In the genomic region with DNA sequence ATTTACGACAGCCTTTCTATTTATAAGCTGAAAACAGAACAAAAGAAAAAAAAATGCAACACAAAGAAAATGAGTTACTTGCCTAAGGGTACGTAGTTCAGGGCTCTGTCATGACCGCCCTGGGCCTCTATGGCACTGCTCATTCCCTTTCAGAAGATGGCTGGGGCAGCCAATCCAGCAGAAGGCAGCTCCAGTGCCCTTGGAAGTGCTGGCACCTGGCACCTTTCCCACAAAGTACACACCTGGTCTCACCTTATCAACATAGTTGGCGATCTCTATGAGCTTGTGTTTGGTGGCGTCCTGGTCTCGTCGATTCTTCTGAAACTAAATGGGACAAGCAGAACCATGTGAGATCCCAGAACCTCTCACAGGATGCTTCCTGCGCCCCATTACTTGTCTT, we compare ENCODE assay signal across 1 cellular context.
TF ChIP-seq lines count a peak whose summit lies in the region.

No MANE protein-coding gene starts in this region.

TF ChIP-seq in GM23338, 12 proteins besides CTCF, POLR2A, EP300 and RAD21:
- TF ChIP-seq, protein P1, sequence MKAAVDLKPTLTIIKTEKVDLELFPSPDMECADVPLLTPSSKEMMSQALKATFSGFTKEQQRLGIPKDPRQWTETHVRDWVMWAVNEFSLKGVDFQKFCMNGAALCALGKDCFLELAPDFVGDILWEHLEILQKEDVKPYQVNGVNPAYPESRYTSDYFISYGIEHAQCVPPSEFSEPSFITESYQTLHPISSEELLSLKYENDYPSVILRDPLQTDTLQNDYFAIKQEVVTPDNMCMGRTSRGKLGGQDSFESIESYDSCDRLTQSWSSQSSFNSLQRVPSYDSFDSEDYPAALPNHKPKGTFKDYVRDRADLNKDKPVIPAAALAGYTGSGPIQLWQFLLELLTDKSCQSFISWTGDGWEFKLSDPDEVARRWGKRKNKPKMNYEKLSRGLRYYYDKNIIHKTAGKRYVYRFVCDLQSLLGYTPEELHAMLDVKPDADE (IDR thresholded peaks at IDR 0.05): no peak
- no peak for TF ChIP-seq STAT1 (IDR thresholded peaks at IDR 0.05; ENCODE audit: unreplicated experiment)
- TF ChIP-seq JUNB (IDR thresholded peaks at IDR 0.05; ENCODE audit: unreplicated experiment): no peak
- TF ChIP-seq POLR2AphosphoS5 (IDR thresholded peaks at IDR 0.05; ENCODE audit: low read depth): no peak
- TF ChIP-seq NANOG (IDR thresholded peaks at IDR 0.05; ENCODE audit: borderline replicate concordance): no peak
- no peak for TF ChIP-seq EZH2phosphoT487 (IDR thresholded peaks at IDR 0.05; ENCODE audit: unreplicated experiment)
- no peak for TF ChIP-seq ZNF331 (CRISPR knock-in tag; IDR thresholded peaks at IDR 0.05; ENCODE audit: low read depth)
- TF ChIP-seq, protein P2, sequence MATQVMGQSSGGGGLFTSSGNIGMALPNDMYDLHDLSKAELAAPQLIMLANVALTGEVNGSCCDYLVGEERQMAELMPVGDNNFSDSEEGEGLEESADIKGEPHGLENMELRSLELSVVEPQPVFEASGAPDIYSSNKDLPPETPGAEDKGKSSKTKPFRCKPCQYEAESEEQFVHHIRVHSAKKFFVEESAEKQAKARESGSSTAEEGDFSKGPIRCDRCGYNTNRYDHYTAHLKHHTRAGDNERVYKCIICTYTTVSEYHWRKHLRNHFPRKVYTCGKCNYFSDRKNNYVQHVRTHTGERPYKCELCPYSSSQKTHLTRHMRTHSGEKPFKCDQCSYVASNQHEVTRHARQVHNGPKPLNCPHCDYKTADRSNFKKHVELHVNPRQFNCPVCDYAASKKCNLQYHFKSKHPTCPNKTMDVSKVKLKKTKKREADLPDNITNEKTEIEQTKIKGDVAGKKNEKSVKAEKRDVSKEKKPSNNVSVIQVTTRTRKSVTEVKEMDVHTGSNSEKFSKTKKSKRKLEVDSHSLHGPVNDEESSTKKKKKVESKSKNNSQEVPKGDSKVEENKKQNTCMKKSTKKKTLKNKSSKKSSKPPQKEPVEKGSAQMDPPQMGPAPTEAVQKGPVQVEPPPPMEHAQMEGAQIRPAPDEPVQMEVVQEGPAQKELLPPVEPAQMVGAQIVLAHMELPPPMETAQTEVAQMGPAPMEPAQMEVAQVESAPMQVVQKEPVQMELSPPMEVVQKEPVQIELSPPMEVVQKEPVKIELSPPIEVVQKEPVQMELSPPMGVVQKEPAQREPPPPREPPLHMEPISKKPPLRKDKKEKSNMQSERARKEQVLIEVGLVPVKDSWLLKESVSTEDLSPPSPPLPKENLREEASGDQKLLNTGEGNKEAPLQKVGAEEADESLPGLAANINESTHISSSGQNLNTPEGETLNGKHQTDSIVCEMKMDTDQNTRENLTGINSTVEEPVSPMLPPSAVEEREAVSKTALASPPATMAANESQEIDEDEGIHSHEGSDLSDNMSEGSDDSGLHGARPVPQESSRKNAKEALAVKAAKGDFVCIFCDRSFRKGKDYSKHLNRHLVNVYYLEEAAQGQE (IDR thresholded peaks at IDR 0.05; ENCODE audit: unreplicated experiment): no peak
- no peak for TF ChIP-seq EZH2 (IDR thresholded peaks at IDR 0.05; ENCODE audit: low read depth, unreplicated experiment)
- TF ChIP-seq ZNF114 (CRISPR knock-in tag; IDR thresholded peaks at IDR 0.05): no peak
- TF ChIP-seq CREB1 (CRISPR knock-in tag; IDR thresholded peaks at IDR 0.05; ENCODE audit: low read depth): no peak
- TF ChIP-seq, protein P3, sequence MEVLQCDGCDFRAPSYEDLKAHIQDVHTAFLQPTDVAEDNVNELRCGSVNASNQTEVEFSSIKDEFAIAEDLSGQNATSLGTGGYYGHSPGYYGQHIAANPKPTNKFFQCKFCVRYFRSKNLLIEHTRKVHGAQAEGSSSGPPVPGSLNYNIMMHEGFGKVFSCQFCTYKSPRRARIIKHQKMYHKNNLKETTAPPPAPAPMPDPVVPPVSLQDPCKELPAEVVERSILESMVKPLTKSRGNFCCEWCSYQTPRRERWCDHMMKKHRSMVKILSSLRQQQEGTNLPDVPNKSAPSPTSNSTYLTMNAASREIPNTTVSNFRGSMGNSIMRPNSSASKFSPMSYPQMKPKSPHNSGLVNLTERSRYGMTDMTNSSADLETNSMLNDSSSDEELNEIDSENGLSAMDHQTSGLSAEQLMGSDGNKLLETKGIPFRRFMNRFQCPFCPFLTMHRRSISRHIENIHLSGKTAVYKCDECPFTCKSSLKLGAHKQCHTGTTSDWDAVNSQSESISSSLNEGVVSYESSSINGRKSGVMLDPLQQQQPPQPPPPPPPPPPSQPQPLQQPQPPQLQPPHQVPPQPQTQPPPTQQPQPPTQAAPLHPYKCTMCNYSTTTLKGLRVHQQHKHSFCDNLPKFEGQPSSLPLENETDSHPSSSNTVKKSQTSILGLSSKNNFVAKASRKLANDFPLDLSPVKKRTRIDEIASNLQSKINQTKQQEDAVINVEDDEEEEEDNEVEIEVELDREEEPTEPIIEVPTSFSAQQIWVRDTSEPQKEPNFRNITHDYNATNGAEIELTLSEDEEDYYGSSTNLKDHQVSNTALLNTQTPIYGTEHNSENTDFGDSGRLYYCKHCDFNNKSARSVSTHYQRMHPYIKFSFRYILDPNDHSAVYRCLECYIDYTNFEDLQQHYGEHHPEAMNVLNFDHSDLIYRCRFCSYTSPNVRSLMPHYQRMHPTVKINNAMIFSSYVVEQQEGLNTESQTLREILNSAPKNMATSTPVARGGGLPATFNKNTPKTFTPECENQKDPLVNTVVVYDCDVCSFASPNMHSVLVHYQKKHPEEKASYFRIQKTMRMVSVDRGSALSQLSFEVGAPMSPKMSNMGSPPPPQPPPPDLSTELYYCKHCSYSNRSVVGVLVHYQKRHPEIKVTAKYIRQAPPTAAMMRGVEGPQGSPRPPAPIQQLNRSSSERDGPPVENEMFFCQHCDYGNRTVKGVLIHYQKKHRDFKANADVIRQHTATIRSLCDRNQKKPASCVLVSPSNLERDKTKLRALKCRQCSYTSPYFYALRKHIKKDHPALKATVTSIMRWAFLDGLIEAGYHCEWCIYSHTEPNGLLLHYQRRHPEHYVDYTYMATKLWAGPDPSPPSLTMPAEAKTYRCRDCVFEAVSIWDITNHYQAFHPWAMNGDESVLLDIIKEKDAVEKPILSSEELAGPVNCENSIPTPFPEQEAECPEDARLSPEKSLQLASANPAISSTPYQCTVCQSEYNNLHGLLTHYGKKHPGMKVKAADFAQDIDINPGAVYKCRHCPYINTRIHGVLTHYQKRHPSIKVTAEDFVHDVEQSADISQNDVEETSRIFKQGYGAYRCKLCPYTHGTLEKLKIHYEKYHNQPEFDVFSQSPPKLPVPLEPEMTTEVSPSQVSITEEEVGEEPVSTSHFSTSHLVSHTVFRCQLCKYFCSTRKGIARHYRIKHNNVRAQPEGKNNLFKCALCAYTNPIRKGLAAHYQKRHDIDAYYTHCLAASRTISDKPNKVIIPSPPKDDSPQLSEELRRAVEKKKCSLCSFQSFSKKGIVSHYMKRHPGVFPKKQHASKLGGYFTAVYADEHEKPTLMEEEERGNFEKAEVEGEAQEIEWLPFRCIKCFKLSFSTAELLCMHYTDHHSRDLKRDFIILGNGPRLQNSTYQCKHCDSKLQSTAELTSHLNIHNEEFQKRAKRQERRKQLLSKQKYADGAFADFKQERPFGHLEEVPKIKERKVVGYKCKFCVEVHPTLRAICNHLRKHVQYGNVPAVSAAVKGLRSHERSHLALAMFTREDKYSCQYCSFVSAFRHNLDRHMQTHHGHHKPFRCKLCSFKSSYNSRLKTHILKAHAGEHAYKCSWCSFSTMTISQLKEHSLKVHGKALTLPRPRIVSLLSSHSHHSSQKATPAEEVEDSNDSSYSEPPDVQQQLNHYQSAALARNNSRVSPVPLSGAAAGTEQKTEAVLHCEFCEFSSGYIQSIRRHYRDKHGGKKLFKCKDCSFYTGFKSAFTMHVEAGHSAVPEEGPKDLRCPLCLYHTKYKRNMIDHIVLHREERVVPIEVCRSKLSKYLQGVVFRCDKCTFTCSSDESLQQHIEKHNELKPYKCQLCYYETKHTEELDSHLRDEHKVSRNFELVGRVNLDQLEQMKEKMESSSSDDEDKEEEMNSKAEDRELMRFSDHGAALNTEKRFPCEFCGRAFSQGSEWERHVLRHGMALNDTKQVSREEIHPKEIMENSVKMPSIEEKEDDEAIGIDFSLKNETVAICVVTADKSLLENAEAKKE (CRISPR knock-in tag; IDR thresholded peaks at IDR 0.05): no peak
